Comparison of ENCODE assay signal across 9 cellular contexts in the genomic region with DNA sequence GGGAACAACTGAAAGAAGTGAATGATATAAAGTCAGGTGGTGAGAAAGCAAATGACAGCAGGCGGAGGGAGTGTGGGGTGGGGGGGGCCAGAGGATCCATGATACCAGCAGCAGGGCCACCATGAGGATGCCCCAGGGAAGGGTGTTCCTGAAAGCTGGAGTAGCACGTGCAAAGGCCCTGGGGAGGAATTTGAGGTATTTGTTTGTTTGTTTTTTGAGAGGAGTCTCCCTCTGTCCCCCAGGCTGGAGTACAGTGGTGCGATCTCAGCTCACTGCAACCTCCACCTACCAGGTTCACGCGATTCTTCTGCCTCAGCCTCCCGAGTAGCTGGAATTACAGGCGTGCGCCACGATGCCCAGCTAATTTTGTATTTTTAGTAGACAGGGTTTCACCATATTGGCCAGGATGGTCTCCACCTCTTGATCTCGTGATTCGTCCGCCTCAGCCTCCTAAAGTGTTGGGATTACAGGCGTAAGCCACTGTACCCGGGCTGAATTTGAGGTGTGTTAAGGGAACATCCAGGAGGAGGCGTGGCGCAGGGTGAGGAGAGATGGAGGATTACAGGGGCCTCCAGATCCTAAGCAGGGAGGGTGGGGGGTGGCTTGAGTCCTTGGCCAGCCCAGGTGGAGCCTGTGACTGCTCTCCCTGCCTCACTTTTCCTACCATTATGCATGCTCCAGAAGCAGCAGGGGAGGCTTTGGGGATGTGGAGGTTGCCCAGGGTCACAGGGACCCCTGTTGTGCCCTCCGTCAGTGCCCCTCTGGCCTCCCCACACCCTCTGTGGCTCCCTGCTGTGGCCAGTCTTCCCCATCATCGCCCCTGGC. TPM values are rescaled to one million over a fixed set of nuclear protein-coding genes. Genes with fewer than 3 reads are reported as not detected.
DNase-seq lines count a peak whose midpoint lies in the region; ATAC-seq, FAIRE-seq and TF ChIP-seq lines count a peak whose summit lies in the region.
"Had no signal": no experiment of that assay in that cellular context is flagged by ENCODE, and none has a peak within 500 bp of the region (broad histone marks: within the 10 kb centered on the region; RNA-seq: fewer than 3 reads in every experiment).

No MANE protein-coding gene starts in this region.

- no peak for DNase-seq in activated T-cell treated with anti-CD3 and anti-CD28 coated beads, Interleukin-2, amount 50 U/mL, for 24 hours
- no peak for DNase-seq in activated T-cell treated with anti-CD3 and anti-CD28 coated beads, Interleukin-2, amount 50 U/mL, for 1 hour
- DNase-seq in ascending aorta (ENCODE audit: low spot score in 2 of 2), result no peak
- no peak for DNase-seq in memory B cell (ENCODE audit: low spot score in 2 of 2)
- no peak for DNase-seq in tibial nerve (ENCODE audit: low spot score in 2 of 2)
- DNase-seq in activated effector memory CD4-positive, alpha-beta T cell treated with anti-CD3 and anti-CD28 coated beads, Interleukin-2, amount 50 U/mL, for 16 hours, result no peak
- DNase-seq in HTR-8/SVneo (ENCODE audit: insufficient read length, low spot score), result no peak
- DNase-seq in NCI-H187 (lab: John Stamatoyannopoulos, UW), result no peak

- H3K4me3 ChIP-seq in ascending aorta (peak overlapping the region in 1 of 2 donors; percentile 86), tibial nerve (peak overlapping the region in 1 of 4 donors; percentile 77)

- ATAC-seq in memory B cell (ENCODE audit: low read depth), result no peak

- H3K4me1 ChIP-seq in ascending aorta, result peaks cover 4 to 28% of the 10 kb centered on the region in 2 donors
- peaks cover 0 to 39% (median 24%) of the 10 kb centered on the region in 4 donors for H3K4me1 ChIP-seq in tibial nerve

- H3K36me3 ChIP-seq in ascending aorta (no peaks in the 10 kb centered on the region), tibial nerve (no peaks in the 10 kb centered on the region)

- H3K27ac Mint-ChIP-seq in activated T-cell treated with anti-CD3 and anti-CD28 coated beads, Interleukin-2, amount 50 U/mL, for 24 hours, result peak overlapping the region; percentile 99
- H3K27ac Mint-ChIP-seq in memory B cell, result peak overlapping the region; percentile 93

- H3K36me3 Mint-ChIP-seq in activated T-cell treated with anti-CD3 and anti-CD28 coated beads, Interleukin-2, amount 50 U/mL, for 24 hours (ENCODE audit: low read depth), result peaks cover 10% of the 10 kb centered on the region
- peaks cover 2% of the 10 kb centered on the region for H3K36me3 Mint-ChIP-seq in memory B cell

- WGBS in tibial nerve, 2 donors, result 50 to 60% methylated on average over 18 of the region's 18 CpGs

- TF ChIP-seq CTCF in ascending aorta (IDR thresholded peaks at IDR 0.05) (no peak), tibial nerve (IDR thresholded peaks at IDR 0.05) (no peak)

- no peaks in the 10 kb centered on the region for H3K27me3 ChIP-seq in ascending aorta
- H3K27me3 ChIP-seq in tibial nerve, result no peaks in the 10 kb centered on the region

- H3K9me3 ChIP-seq in ascending aorta, result no peaks in the 10 kb centered on the region
- H3K9me3 ChIP-seq in tibial nerve, result no peaks in the 10 kb centered on the region

- H3K4me1 Mint-ChIP-seq in activated T-cell treated with anti-CD3 and anti-CD28 coated beads, Interleukin-2, amount 50 U/mL, for 24 hours (ENCODE audit: low read depth), result peaks cover 71% of the 10 kb centered on the region
- H3K4me1 Mint-ChIP-seq in memory B cell, result peaks cover 48% of the 10 kb centered on the region

- FAIRE-seq in HTR-8/SVneo (lab: Jason Lieb, UNC), result no peak

- peak overlapping the region; percentile 84 for H3K4me3 Mint-ChIP-seq in activated T-cell treated with anti-CD3 and anti-CD28 coated beads, Interleukin-2, amount 50 U/mL, for 24 hours
- peak overlapping the region; percentile 90 for H3K4me3 Mint-ChIP-seq in memory B cell

- no peak for TF ChIP-seq POLR2A in tibial nerve (IDR thresholded peaks at IDR 0.05)

- H3K27ac ChIP-seq in ascending aorta (peak overlapping the region; percentile 99), tibial nerve (peak overlapping the region; percentile 96 to 100 (median 98))

- no peak for TF ChIP-seq EP300 in tibial nerve (IDR thresholded peaks at IDR 0.05)

- no peaks in the 10 kb centered on the region for H3K27me3 Mint-ChIP-seq in activated T-cell treated with anti-CD3 and anti-CD28 coated beads, Interleukin-2, amount 50 U/mL, for 24 hours
- H3K27me3 Mint-ChIP-seq in memory B cell, result no peaks in the 10 kb centered on the region

- intact Hi-C loops in ascending aorta (cut with DNase I), result loop anchor here (5.0 kb wide), 1 partner anchor 123 kb away; the partner anchor contains the start of gene SSBP4

- H3K9me3 Mint-ChIP-seq in activated T-cell treated with anti-CD3 and anti-CD28 coated beads, Interleukin-2, amount 50 U/mL, for 24 hours, result peaks cover 4% of the 10 kb centered on the region
- peaks cover 2% of the 10 kb centered on the region for H3K9me3 Mint-ChIP-seq in memory B cell

RNA-seq across cellular contexts. Expression of gene JUND, which starts 12.4 kb away (rescaled TPM):
- total RNA-seq in ascending aorta (3,570 TPM), tibial nerve (100 to 1,000 TPM; 309 to 553 (median 486) TPM)

RNA-seq across cellular contexts. Expression of gene IQCN, which starts 19.6 kb away (rescaled TPM):
- total RNA-seq in ascending aorta, result 51.2 TPM
- 10 to 100 TPM in 2 of 4 donors, 1 to 10 TPM in 2; 2.3 to 11.4 (median 8.2) TPM for total RNA-seq in tibial nerve
- total RNA-seq: pulmonary artery endothelial cell had no signal

RNA-seq across cellular contexts. Expression of gene LSM4, which starts 29.0 kb away (rescaled TPM):
- total RNA-seq in ascending aorta (62.5 TPM), tibial nerve (100 to 1,000 TPM in 3 of 4 donors, 10 to 100 TPM in 1; 70.4 to 167 (median 156) TPM)

RNA-seq across cellular contexts. Expression of gene PGPEP1, which starts 46.5 kb away (rescaled TPM):
- 14.8 TPM for total RNA-seq in ascending aorta
- 10 to 100 TPM; 15.9 to 27.9 (median 20.1) TPM for total RNA-seq in tibial nerve
